In genomic region chr6:88987922-88988321, GRCh38 we compare ENCODE assay signal across 36 cellular contexts.
"Had no signal": no experiment of that assay in that cellular context is flagged by ENCODE, and none has a peak within 500 bp of the region (broad histone marks: within the 10 kb centered on the region; RNA-seq: fewer than 3 reads in every experiment).

No MANE protein-coding gene starts in this region.

- H3K4me3 ChIP-seq: MG63 had no signal

- H3K36me3 ChIP-seq: MG63 had no signal

- DNase-seq: Kasumi-1, MG63, MM.1S, MV-4-11, NCI-H1048, NCI-H1092, NCI-H1092 treated with DMSO at 0.1 percent for 48 hours, NCI-H1105, NCI-H1105 treated with DMSO at 0.1 percent for 48 hours, NCI-H1417, NCI-H1417 treated with DMSO at 0.1 percent for 48 hours, NCI-H1436, NCI-H1436 treated with DMSO at 0.1 percent for 48 hours, NCI-H146, NCI-H1694, NCI-H1694 treated with DMSO at 0.1 percent for 48 hours, NCI-H187, NCI-H187 treated with DMSO at 0.1 percent for 48 hours, NCI-H1930, NCI-H2029, NCI-H2029 treated with DMSO at 0.1 percent for 48 hours, NCI-H2081, NCI-H2081 treated with DMSO at 0.1 percent for 48 hours, NCI-H2107, NCI-H2171, NCI-H2171 treated with DMSO at 0.1 percent for 48 hours, NCI-H2227 treated with DMSO at 0.1 percent for 48 hours, NCI-H226, NCI-H345, NCI-H446, NCI-H446 treated with DMSO at 0.1 percent for 48 hours, NCI-H510A, NCI-H510A treated with DMSO at 0.1 percent for 48 hours, NCI-H524, NCI-H524 treated with DMSO at 0.1 percent for 48 hours, NCI-H526 had no signal

- H3K9me3 ChIP-seq: MG63 had no signal

- H3K27me3 ChIP-seq: MG63 had no signal
